Comparison of ENCODE assay signal across 8 cellular contexts in genomic region chr1:226223157-226223785, GRCh38. TPM values are rescaled to one million over a fixed set of nuclear protein-coding genes. Genes with fewer than 3 reads are reported as not detected.
A peak's percentile ranks its signal among the peaks of the same experiment; 100 is the strongest.
DNase-seq lines count a peak whose midpoint lies in the region; ATAC-seq, FAIRE-seq and TF ChIP-seq lines count a peak whose summit lies in the region.

Gene MIXL1 (plus strand): TSS chr1:226223664. CDS start chr1:226223682, 18 bp downstream.

- H3K4me3 ChIP-seq in A549 = peak within 1 kb of the TSS; percentile 56
- peak within 1 kb of the TSS in 2 of 3 donors; percentile 20 to 24 for H3K4me3 ChIP-seq in thyroid gland (replicated peaks in 1 of 3)

- no peaks in the 10 kb centered on the region for H3K27me3 ChIP-seq in thyroid gland

- no peak for TF ChIP-seq RAD21 in A549 (conservative IDR thresholded peaks at IDR 0.05 in 1 of 2, IDR thresholded peaks at IDR 0.05 in 1 of 2)

- H3K27me3 Mint-ChIP-seq in activated T-helper 17 cell treated with anti-CD3 and anti-CD28 coated beads, Interleukin-2, amount 50 U/mL, for 72 hours = peaks cover 25% of the 10 kb centered on the region

- no peaks in the 10 kb centered on the region for H3K9me3 ChIP-seq in A549
- no peaks in the 10 kb centered on the region for H3K9me3 ChIP-seq in thyroid gland

- no peak for FAIRE-seq in A549 (lab: Jason Lieb, UNC)

- no peaks in the 10 kb centered on the region for H3K36me3 Mint-ChIP-seq in activated T-helper 17 cell treated with anti-CD3 and anti-CD28 coated beads, Interleukin-2, amount 50 U/mL, for 72 hours (ENCODE audit: low read depth)

- ATAC-seq in A549 = peak; percentile 49 to 60; a peak in 5 of 6 replicates
- peak; percentile 59 for ATAC-seq in GM18502 (IDR thresholded peaks at IDR 0.05; ENCODE audit: poor library complexity, unreplicated experiment)
- peak; percentile 38 for ATAC-seq in HG02981 (IDR thresholded peaks at IDR 0.05; ENCODE audit: unreplicated experiment)
- peak; percentile 18 for ATAC-seq in activated T-helper 17 cell treated with anti-CD3 and anti-CD28 coated beads, Interleukin-2, amount 50 U/mL, for 72 hours (replicated peaks)

- TF ChIP-seq CTCF in A549 (IDR thresholded peaks at IDR 0.05) (no peak), thyroid gland (IDR thresholded peaks at IDR 0.05) (no peak)

- H3K27ac Mint-ChIP-seq in activated T-helper 17 cell treated with anti-CD3 and anti-CD28 coated beads, Interleukin-2, amount 50 U/mL, for 72 hours = no peak within 1 kb of the TSS

- no peak for TF ChIP-seq EP300 in A549 (IDR thresholded peaks at IDR 0.05)

- H3K4me1 Mint-ChIP-seq in activated T-helper 17 cell treated with anti-CD3 and anti-CD28 coated beads, Interleukin-2, amount 50 U/mL, for 72 hours = no peaks in the 10 kb centered on the region

- H3K36me3 ChIP-seq in thyroid gland = no peaks in the 10 kb centered on the region

- CTCF ChIA-PET in A549 (lab: Yijun Ruan, JAX) = interaction anchor here (1.0 to 3.8 kb wide), 3 partner anchors 26 to 780 kb away, joined by 3 to 19 read pairs (median 6); no protein-coding TSS in a partner anchor

- TF ChIP-seq POLR2A in A549 (IDR thresholded peaks at IDR 0.05; ENCODE audit: low read length) (no peak), thyroid gland (IDR thresholded peaks at IDR 0.05) (no peak)

- H3K9me3 Mint-ChIP-seq in activated T-helper 17 cell treated with anti-CD3 and anti-CD28 coated beads, Interleukin-2, amount 50 U/mL, for 72 hours = no peaks in the 10 kb centered on the region

- POLR2A ChIA-PET in A549 (lab: Yijun Ruan, JAX) = no interaction called here

- H3K4me3 Mint-ChIP-seq in activated T-helper 17 cell treated with anti-CD3 and anti-CD28 coated beads, Interleukin-2, amount 50 U/mL, for 72 hours = peak within 1 kb of the TSS; percentile 70

- H3K4me1 ChIP-seq in A549 (no peaks in the 10 kb centered on the region), thyroid gland (peaks cover 3 to 7% of the 10 kb centered on the region in 2 donors)

- 88% methylated on average over 13 of the region's 62 CpGs for WGBS in A549 (ENCODE audit: missing lambda C conversion rate)
- 7 to 11% methylated on average over 28 to 35 of the region's 62 CpGs for WGBS in thyroid gland, 2 donors

- intact Hi-C loops in thyroid gland (cut with DNase I) = no loop called here

- H3K4me2 ChIP-seq in A549 = peak within 1 kb of the TSS; percentile 77

- H3K27ac ChIP-seq in A549 (peak within 1 kb of the TSS; percentile 37 to 77; a peak in 5 of 6 replicates), thyroid gland (no peak within 1 kb of the TSS)

- no peak for DNase-seq in A549 (ENCODE audit: low read depth in 1 of 2, low spot score in 1 of 2)
- peak; percentile 67 for DNase-seq in iPS-NIHi7 (ENCODE audit: extremely low spot score)
- DNase-seq in thyroid gland = peak in 1 of 2 donors; percentile 4
- no peak for DNase-seq in hippocampal formation (lab: John Stamatoyannopoulos, UW)
- DNase-seq in SKM-1 (lab: John Stamatoyannopoulos, UW; ENCODE audit: unreplicated experiment) = no peak

TF ChIP-seq in A549, 52 proteins besides CTCF, POLR2A, EP300 and RAD21:
- TF ChIP-seq CBX2 (IDR thresholded peaks at IDR 0.05; ENCODE audit: borderline replicate concordance, low read depth) (no peak), HMGXB4 (CRISPR knock-in tag; IDR thresholded peaks at IDR 0.05; ENCODE audit: borderline replicate concordance) (no peak), CEBPB (IDR thresholded peaks at IDR 0.05) (no peak), REST (IDR thresholded peaks at IDR 0.05) (no peak), CBX8 (IDR thresholded peaks at IDR 0.05) (no peak)

RNA-seq across cellular contexts. Expression of gene MIXL1, which starts in this region (rescaled TPM):
- polyA plus RNA-seq in A549 (2011; rRNA removed) = 0.18 and 0.20 TPM in 2 replicates
- 0.04 and 0.08 TPM in 2 replicates for polyA plus RNA-seq in A549 (2012; cell fraction: cytosol; rRNA removed)
- polyA plus RNA-seq in A549 (2012; cell fraction: nucleus; rRNA removed) = not detected in 2 replicates
- 0.06 TPM in 1 of 3 replicates, not detected in the others for polyA plus RNA-seq in A549 (2017; fragmentation: RNase III; extraction: RNeasy Plus Mini Kit Qiagen cat#74134 plus additional on column Dnase treatment)
- not detected in 2 replicates for polyA minus RNA-seq in A549 (2011; rRNA and poly(A)+ RNA removed)
- under 1 TPM in 1 of 2 donors, not detected in 1; 0.15 TPM for total RNA-seq in activated T-helper 17 cell treated with anti-CD3 and anti-CD28 coated beads, Interleukin-2, amount 50 U/mL, for 72 hours
- total RNA-seq in thyroid gland = not detected

Comparison
In these comparisons a context has a peak if more than half of its experiments do, and no peak if none do; other contexts are left out.
1. Peak in ATAC-seq, H3K4me3 ChIP-seq, H3K27ac ChIP-seq and H3K4me2 ChIP-seq in A549; RNA of the gene not detected or under 1 TPM.
2. Peak in ATAC-seq in activated T-helper 17 cell treated with anti-CD3 and anti-CD28 coated beads, Interleukin-2, amount 50 U/mL, for 72 hours; RNA of the gene not detected or under 1 TPM.